ENCODE assay signal across 1 cellular context in the genomic region with DNA sequence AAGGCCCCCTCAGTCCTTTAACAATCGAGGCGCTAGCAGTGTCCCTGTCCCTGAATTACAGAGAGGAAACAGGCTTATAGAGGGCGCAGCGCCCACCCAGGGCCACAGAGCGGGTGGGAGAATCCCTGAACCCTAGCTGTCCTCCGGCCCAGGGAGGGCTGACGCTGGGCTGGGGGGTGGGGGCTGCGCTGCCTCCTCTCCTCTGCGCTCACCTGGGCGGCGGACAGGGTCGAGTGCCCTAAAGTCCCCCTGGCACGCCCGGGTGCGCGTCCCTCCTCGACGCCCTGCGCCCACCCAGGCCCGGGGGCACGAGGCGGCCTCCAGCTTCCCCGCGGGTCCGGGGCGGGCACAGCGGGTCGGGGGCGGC.
TF ChIP-seq lines count a peak whose summit lies in the region.

No MANE protein-coding gene starts in this region.

TF ChIP-seq in GM23338, 12 proteins besides CTCF, POLR2A, EP300 and RAD21 (continued from another document):
- no peak for TF ChIP-seq ZNF331 (CRISPR knock-in tag; IDR thresholded peaks at IDR 0.05; ENCODE audit: low read depth)
- TF ChIP-seq NANOG (IDR thresholded peaks at IDR 0.05; ENCODE audit: borderline replicate concordance): no peak
- no peak for TF ChIP-seq POLR2AphosphoS5 (IDR thresholded peaks at IDR 0.05; ENCODE audit: low read depth)
- no peak for TF ChIP-seq ZNF114 (CRISPR knock-in tag; IDR thresholded peaks at IDR 0.05)
- no peak for TF ChIP-seq ZNF462 (CRISPR knock-in tag; IDR thresholded peaks at IDR 0.05)
- TF ChIP-seq STAT1 (IDR thresholded peaks at IDR 0.05; ENCODE audit: unreplicated experiment): no peak
